ENCODE assay signal across 19 cellular contexts in genomic region chr7:20894806-20895205, GRCh38.
DNase-seq lines count a peak whose midpoint lies in the region; ATAC-seq, FAIRE-seq and TF ChIP-seq lines count a peak whose summit lies in the region.
"Had no signal": no experiment of that assay in that cellular context is flagged by ENCODE, and none has a peak within 500 bp of the region (broad histone marks: within the 10 kb centered on the region; RNA-seq: fewer than 3 reads in every experiment).

No MANE protein-coding gene starts in this region.

- no peak for FAIRE-seq in bronchial epithelial cell (lab: Jason Lieb, UNC)
- FAIRE-seq: GM12892, H1 had no signal

- no peak for TF ChIP-seq POLR2A in uterus (IDR thresholded peaks at IDR 0.05)
- TF ChIP-seq POLR2A in body of pancreas (IDR thresholded peaks at IDR 0.05) = no peak

- no peaks in the 10 kb centered on the region for H3F3A ChIP-seq in PC-3 (ENCODE audit: low read length, unreplicated experiment)

- intact Hi-C loops in PC-3 (cut with micrococcal nuclease) = no loop called here
- intact Hi-C loops in uterus (cut with DNase I; ENCODE audit: low total_unique reads) = no loop called here
- intact Hi-C loops in body of pancreas (cut with DNase I) = no loop called here

- CTCF ChIA-PET in PC-3 (lab: Charles Lee) = no interaction called here

- no TSS peak for BruUV-seq in PC-3 (replicated peaks; lab: Mats Ljungman, UMichigan)

- H3K4me3 ChIP-seq in PC-3 (ENCODE audit: low read length) (no peak overlapping the region), bronchial epithelial cell (ENCODE audit: low read depth, low read length) (no peak overlapping the region), uterus (no peak overlapping the region), body of pancreas (no peak overlapping the region)
- H3K4me3 ChIP-seq: BLaER1, MG63 had no signal

- ATAC-seq in PC-3 = peak; percentile 54
- no peak for ATAC-seq in body of pancreas

- H3K79me2 ChIP-seq in PC-3 (ENCODE audit: low read length) = no peaks in the 10 kb centered on the region

- no peak overlapping the region for H2AFZ ChIP-seq in PC-3 (ENCODE audit: low read length)

- H3K27ac ChIP-seq in PC-3 (ENCODE audit: low read length) (peak overlapping the region; percentile 77), uterus (no peak overlapping the region), body of pancreas (no peak overlapping the region)
- H3K27ac ChIP-seq: 22Rv1, BLaER1, KMS-11 had no signal

- DNase-seq in NOMO-1 treated with DMSO at 0.1 percent for 48 hours (lab: John Stamatoyannopoulos, UW; ENCODE audit: unreplicated experiment) (peak; percentile 18), NOMO-1 treated with dmso at 0.1 percent for 144 hours (lab: John Stamatoyannopoulos, UW; ENCODE audit: unreplicated experiment) (no peak), PC-3 (peak; percentile 67), bronchial epithelial cell (ENCODE audit: low read depth) (peak; percentile 70), middle frontal gyrus (ENCODE audit: extremely low spot score, low spot score) (no peak), uterus (no peak), midbrain (lab: John Stamatoyannopoulos, UW) (no peak), body of pancreas (no peak)
- DNase-seq: CD8-positive, alpha-beta memory T cell; NCI-H187; NCI-H524 treated with DMSO at 0.1 percent for 48 hours; OCI-M1; SK-N-SH had no signal

- H3K9me3 ChIP-seq in PC-3 (ENCODE audit: low read length) = no peaks in the 10 kb centered on the region
- no peaks in the 10 kb centered on the region for H3K9me3 ChIP-seq in uterus
- no peaks in the 10 kb centered on the region for H3K9me3 ChIP-seq in body of pancreas
- H3K9me3 ChIP-seq: BLaER1, MG63, SK-N-SH had no signal

- POLR2A ChIA-PET in PC-3 (lab: Charles Lee; ENCODE audit: unreplicated experiment) = no interaction called here

- H3K4me2 ChIP-seq in PC-3 (ENCODE audit: low read length) = peak overlapping the region; percentile 60
- H3K4me2 ChIP-seq: BLaER1, KMS-11, SK-N-SH had no signal

- no peaks in the 10 kb centered on the region for H4K20me1 ChIP-seq in PC-3 (ENCODE audit: low read length)
- H4K20me1 ChIP-seq: BLaER1 had no signal

- H3K27me3 ChIP-seq in PC-3 (ENCODE audit: low read length) (no peaks in the 10 kb centered on the region), bronchial epithelial cell (ENCODE audit: control insufficient read depth, insufficient read depth, low read length) (no peaks in the 10 kb centered on the region), uterus (peaks cover 0 to 4% of the 10 kb centered on the region in 2 donors), body of pancreas (no peaks in the 10 kb centered on the region)
- H3K27me3 ChIP-seq: BLaER1, MG63 had no signal

- TF ChIP-seq CTCF in PC-3 (conservative IDR thresholded peaks at IDR 0.05; ENCODE audit: low read depth, low read length) = no peak
- no peak for TF ChIP-seq CTCF in bronchial epithelial cell (IDR thresholded peaks at IDR 0.05; ENCODE audit: insufficient read depth, low read length, severe bottlenecking)
- TF ChIP-seq CTCF in uterus (IDR thresholded peaks at IDR 0.05) = no peak
- no peak for TF ChIP-seq CTCF in body of pancreas (IDR thresholded peaks at IDR 0.05)

- no peaks in the 10 kb centered on the region for H3K9me2 ChIP-seq in PC-3 (replicated peaks; ENCODE audit: low read length)
- H3K9me2 ChIP-seq: SK-N-SH had no signal

- H3K4me1 ChIP-seq in PC-3 (ENCODE audit: insufficient read depth, low read length) (peaks cover 20% of the 10 kb centered on the region), uterus (no peaks in the 10 kb centered on the region), body of pancreas (no peaks in the 10 kb centered on the region)
- H3K4me1 ChIP-seq: BLaER1 had no signal

- H3K36me3 ChIP-seq in PC-3 (ENCODE audit: low read depth, low read length) (no peaks in the 10 kb centered on the region), bronchial epithelial cell (ENCODE audit: control insufficient read depth, insufficient read depth, low read length) (no peaks in the 10 kb centered on the region), uterus (no peaks in the 10 kb centered on the region), body of pancreas (replicated peaks in 1 of 2; ENCODE audit: insufficient read depth in 1 of 2, low read depth in 2 of 2) (no peaks in the 10 kb centered on the region)
- H3K36me3 ChIP-seq: BLaER1, MG63 had no signal

- peak overlapping the region; percentile 23; the same call in 1 of the 2 replicates for H3K9ac ChIP-seq in PC-3 (ENCODE audit: low read length)
- H3K9ac ChIP-seq: BLaER1, KMS-11, SK-N-SH had no signal

Comparison
In these comparisons a context has a peak if more than half of its experiments do, and no peak if none do; other contexts are left out.
1. DNase-seq: peak in NOMO-1 treated with DMSO at 0.1 percent for 48 hours (single experiment), PC-3 (single experiment) and bronchial epithelial cell (single experiment); none in NOMO-1 treated with dmso at 0.1 percent for 144 hours (single experiment), middle frontal gyrus (single experiment), uterus (0 of 2), midbrain (single experiment) and body of pancreas (0 of 4).